6 cellular contexts compared by ENCODE assay signal in the genomic region with DNA sequence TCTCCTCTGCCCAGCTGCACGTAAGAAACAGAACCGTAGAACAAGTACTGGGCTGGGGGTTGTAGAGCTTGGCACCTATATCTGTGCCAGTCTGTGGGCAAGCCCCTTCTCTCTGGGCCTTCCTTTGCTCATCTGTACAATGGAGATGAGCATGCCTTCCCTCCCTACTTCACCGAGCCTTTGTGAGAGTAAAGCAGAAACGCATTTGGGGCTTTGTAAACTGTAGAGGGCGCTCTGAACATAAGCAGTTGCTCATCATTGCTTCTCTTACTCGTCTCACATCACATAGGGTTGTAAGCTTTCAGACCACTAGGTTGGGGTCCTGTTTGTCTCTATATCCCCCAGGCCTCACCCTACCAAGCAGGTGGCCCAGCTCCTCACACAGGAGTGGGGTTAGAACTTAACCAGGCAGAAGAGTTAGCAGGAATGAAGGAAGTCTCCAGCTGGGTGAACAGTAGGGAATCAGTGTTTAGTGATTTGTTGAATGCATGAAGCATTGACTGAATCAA. TPM values are rescaled to one million over a fixed set of nuclear protein-coding genes. Genes with fewer than 3 reads are reported as not detected.
A peak's percentile ranks its signal among the peaks of the same experiment; 100 is the strongest.
DNase-seq lines count a peak whose midpoint lies in the region; ATAC-seq and TF ChIP-seq lines count a peak whose summit lies in the region.

No MANE protein-coding gene starts in this region.

- H3K27ac ChIP-seq in MM.1S (ENCODE audit: low read length) (no peak overlapping the region), liver (ENCODE audit: low read depth in 1 of 2, low read length in 2 of 2) (no peak overlapping the region)

- H2AFZ ChIP-seq in MM.1S (ENCODE audit: low read length) = no peak overlapping the region

- H3K4me1 Mint-ChIP-seq in activated T-helper 1 cell treated with anti-CD3 and anti-CD28 coated beads, Interleukin-12 subunit alpha, Interleukin-12 subunit beta, Interleukin-2, Interleukin-4 antibody, amounts not matched to agents 30 ng/mL and 10 ng/mL and 1 ng/mL, durations not matched to agents 14 hours and 24 hours and 36 hours (ENCODE audit: low read depth) = peaks cover 15% of the 10 kb centered on the region

- H4K20me1 ChIP-seq in MM.1S (ENCODE audit: insufficient read depth, low read length) = no peaks in the 10 kb centered on the region

- 0 out of 2 replicates have a peak, but pooled peaks cover 6% of the 10 kb centered on the region for H3K4me1 ChIP-seq in MM.1S (ENCODE audit: low read length)
- peaks cover 6 to 24% (median 15%) of the 10 kb centered on the region in 4 donors for H3K4me1 ChIP-seq in liver (ENCODE audit: control insufficient read depth in 4 of 4, insufficient read depth in 4 of 4, low read length in 3 of 4)

- H3K9me3 Mint-ChIP-seq in activated T-helper 1 cell treated with anti-CD3 and anti-CD28 coated beads, Interleukin-12 subunit alpha, Interleukin-12 subunit beta, Interleukin-2, Interleukin-4 antibody, amounts not matched to agents 30 ng/mL and 10 ng/mL and 1 ng/mL, durations not matched to agents 14 hours and 24 hours and 36 hours = no peaks in the 10 kb centered on the region

- TF ChIP-seq CTCF in MM.1S (IDR thresholded peaks at IDR 0.05; ENCODE audit: low read length) = peak; percentile 82
- peak; percentile 32 for TF ChIP-seq CTCF in liver (IDR thresholded peaks at IDR 0.05; ENCODE audit: low read depth, low read length, missing input control)

- H3K9me3 ChIP-seq in MM.1S (replicated peaks; ENCODE audit: insufficient read depth, low read length) = no peaks in the 10 kb centered on the region
- no peaks in the 10 kb centered on the region for H3K9me3 ChIP-seq in liver (ENCODE audit: control insufficient read depth in 4 of 4, low read length in 3 of 4)

- H3K27me3 ChIP-seq in MM.1S (replicated peaks; ENCODE audit: insufficient read depth, low read length) (peaks cover 27% of the 10 kb centered on the region), liver (ENCODE audit: control insufficient read depth in 4 of 4, insufficient read depth in 4 of 4, low read length in 3 of 4) (no peaks in the 10 kb centered on the region)

- H3K27ac Mint-ChIP-seq in activated T-helper 1 cell treated with anti-CD3 and anti-CD28 coated beads, Interleukin-12 subunit alpha, Interleukin-12 subunit beta, Interleukin-2, Interleukin-4 antibody, amounts not matched to agents 30 ng/mL and 10 ng/mL and 1 ng/mL, durations not matched to agents 14 hours and 24 hours and 36 hours = no peak overlapping the region

- H3K27me3 Mint-ChIP-seq in activated T-helper 1 cell treated with anti-CD3 and anti-CD28 coated beads, Interleukin-12 subunit alpha, Interleukin-12 subunit beta, Interleukin-2, Interleukin-4 antibody, amounts not matched to agents 30 ng/mL and 10 ng/mL and 1 ng/mL, durations not matched to agents 14 hours and 24 hours and 36 hours (ENCODE audit: insufficient read depth) = peaks cover 40% of the 10 kb centered on the region

- H3K9ac ChIP-seq in MM.1S (ENCODE audit: low read length) (no peak overlapping the region), liver (ENCODE audit: low read depth in 1 of 2, low read length in 2 of 2) (no peak overlapping the region)

- no peaks in the 10 kb centered on the region for H3K79me2 ChIP-seq in MM.1S (ENCODE audit: low read length)

- no peaks in the 10 kb centered on the region for H3K36me3 Mint-ChIP-seq in activated T-helper 1 cell treated with anti-CD3 and anti-CD28 coated beads, Interleukin-12 subunit alpha, Interleukin-12 subunit beta, Interleukin-2, Interleukin-4 antibody, amounts not matched to agents 30 ng/mL and 10 ng/mL and 1 ng/mL, durations not matched to agents 14 hours and 24 hours and 36 hours (ENCODE audit: low read depth)

- 25% methylated on average over 6 of the region's 6 CpGs for WGBS in liver

- no peak overlapping the region for H3K4me2 ChIP-seq in MM.1S (ENCODE audit: low read depth, low read length)

- H3K4me3 Mint-ChIP-seq in activated T-helper 1 cell treated with anti-CD3 and anti-CD28 coated beads, Interleukin-12 subunit alpha, Interleukin-12 subunit beta, Interleukin-2, Interleukin-4 antibody, amounts not matched to agents 30 ng/mL and 10 ng/mL and 1 ng/mL, durations not matched to agents 14 hours and 24 hours and 36 hours = no peak overlapping the region

- H3K4me3 ChIP-seq in MM.1S (ENCODE audit: low read length) = no peak overlapping the region
- H3K4me3 ChIP-seq in liver (ENCODE audit: low read depth in 1 of 3, low read length in 3 of 3) = no peak overlapping the region

- DNase-seq in DMS53 treated with DMSO at 0.1 percent for 48 hours (lab: John Stamatoyannopoulos, UW; ENCODE audit: unreplicated experiment) (peak; percentile 55), MM.1S (peak; percentile 65)
- DNase-seq in activated CD4-positive, alpha-beta T cell treated with anti-CD3 and anti-CD28 coated beads, Interleukin-2, amount 50 U/mL, for 1 hour = peak; percentile 24
- no peak for DNase-seq in activated T-helper 1 cell treated with anti-CD3 and anti-CD28 coated beads, Interleukin-12 subunit alpha, Interleukin-12 subunit beta, Interleukin-2, Interleukin-4 antibody, amounts not matched to agents 30 ng/mL and 10 ng/mL and 1 ng/mL, durations not matched to agents 14 hours and 24 hours and 36 hours (ENCODE audit: low spot score)

- no peaks in the 10 kb centered on the region; the same call in 1 of the 2 replicates for H3F3A ChIP-seq in MM.1S (ENCODE audit: insufficient read depth, low read length)

- intact Hi-C loops in activated T-helper 1 cell treated with anti-CD3 and anti-CD28 coated beads, Interleukin-12 subunit alpha, Interleukin-12 subunit beta, Interleukin-2, Interleukin-4 antibody, amounts not matched to agents 30 ng/mL and 10 ng/mL and 1 ng/mL, durations not matched to agents 14 hours and 24 hours and 36 hours (cut with micrococcal nuclease) = loop anchor here (1.0 kb wide), 1 partner anchor 83 kb away; no protein-coding TSS in a partner anchor

- peak in 1 of 2 donors; percentile 74 for TF ChIP-seq RAD21 in liver (IDR thresholded peaks at IDR 0.05)

- H3K36me3 ChIP-seq in MM.1S (replicated peaks; ENCODE audit: insufficient read depth, low read length) (no peaks in the 10 kb centered on the region), liver (ENCODE audit: control insufficient read depth in 4 of 4, insufficient read depth in 3 of 4, low read depth in 1 of 4, low read length in 3 of 4) (peaks cover 0 to 5% (median 2%) of the 10 kb centered on the region in 4 donors)

- H3K9me2 ChIP-seq in MM.1S (replicated peaks; ENCODE audit: insufficient read depth, low read length) = no peaks in the 10 kb centered on the region

- no peak for ATAC-seq in HG03095 (IDR thresholded peaks at IDR 0.05; ENCODE audit: unreplicated experiment)

TF ChIP-seq in liver, 16 proteins besides CTCF, POLR2A, EP300 and RAD21 (continues in another document):
- no peak for TF ChIP-seq GABPA (IDR thresholded peaks at IDR 0.05 in 1 of 2, conservative IDR thresholded peaks at IDR 0.05 in 1 of 2)
- TF ChIP-seq, protein P1, sequence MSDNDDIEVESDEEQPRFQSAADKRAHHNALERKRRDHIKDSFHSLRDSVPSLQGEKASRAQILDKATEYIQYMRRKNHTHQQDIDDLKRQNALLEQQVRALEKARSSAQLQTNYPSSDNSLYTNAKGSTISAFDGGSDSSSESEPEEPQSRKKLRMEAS (IDR thresholded peaks at IDR 0.05) = no peak
- TF ChIP-seq NR2F2 (IDR thresholded peaks at IDR 0.05) = no peak
- TF ChIP-seq JUND (IDR thresholded peaks at IDR 0.05) = no peak
- no peak for TF ChIP-seq SP1 (IDR thresholded peaks at IDR 0.05)
- TF ChIP-seq FOXA2 (IDR thresholded peaks at IDR 0.05) = no peak
- no peak for TF ChIP-seq RXRA (IDR thresholded peaks at IDR 0.05)
- TF ChIP-seq, protein P2, sequence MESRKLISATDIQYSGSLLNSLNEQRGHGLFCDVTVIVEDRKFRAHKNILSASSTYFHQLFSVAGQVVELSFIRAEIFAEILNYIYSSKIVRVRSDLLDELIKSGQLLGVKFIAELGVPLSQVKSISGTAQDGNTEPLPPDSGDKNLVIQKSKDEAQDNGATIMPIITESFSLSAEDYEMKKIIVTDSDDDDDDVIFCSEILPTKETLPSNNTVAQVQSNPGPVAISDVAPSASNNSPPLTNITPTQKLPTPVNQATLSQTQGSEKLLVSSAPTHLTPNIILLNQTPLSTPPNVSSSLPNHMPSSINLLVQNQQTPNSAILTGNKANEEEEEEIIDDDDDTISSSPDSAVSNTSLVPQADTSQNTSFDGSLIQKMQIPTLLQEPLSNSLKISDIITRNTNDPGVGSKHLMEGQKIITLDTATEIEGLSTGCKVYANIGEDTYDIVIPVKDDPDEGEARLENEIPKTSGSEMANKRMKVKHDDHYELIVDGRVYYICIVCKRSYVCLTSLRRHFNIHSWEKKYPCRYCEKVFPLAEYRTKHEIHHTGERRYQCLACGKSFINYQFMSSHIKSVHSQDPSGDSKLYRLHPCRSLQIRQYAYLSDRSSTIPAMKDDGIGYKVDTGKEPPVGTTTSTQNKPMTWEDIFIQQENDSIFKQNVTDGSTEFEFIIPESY (IDR thresholded peaks at IDR 0.05) = no peak
- no peak for TF ChIP-seq EGR1 (IDR thresholded peaks at IDR 0.05; ENCODE audit: low read depth in 2 of 2)

RNA-seq across cellular contexts. Expression of a gene that starts 15.1 kb away (rescaled TPM):
- total RNA-seq in liver = under 1 TPM; 0.50 to 0.84 TPM
- polyA plus RNA-seq in liver = under 1 TPM in 1 of 2 donors, not detected in 1; 0.67 TPM
- total RNA-seq in activated T-helper 1 cell treated with anti-CD3 and anti-CD28 coated beads, Interleukin-12 subunit alpha, Interleukin-12 subunit beta, Interleukin-2, Interleukin-4 antibody, amounts not matched to agents 30 ng/mL and 10 ng/mL and 1 ng/mL, durations not matched to agents 14 hours and 24 hours and 36 hours = 1.6 and 3.6 TPM in 2 replicates

RNA-seq across cellular contexts. Expression of a gene that starts 19.8 kb away (rescaled TPM):
- total RNA-seq in liver = 10 to 100 TPM in 1 of 2 donors, 1 to 10 TPM in 1; 8.6 to 24.5 TPM
- 10 to 100 TPM; 32.4 to 36.6 TPM for polyA plus RNA-seq in liver
- 13.7 and 16.9 TPM in 2 replicates for total RNA-seq in activated T-helper 1 cell treated with anti-CD3 and anti-CD28 coated beads, Interleukin-12 subunit alpha, Interleukin-12 subunit beta, Interleukin-2, Interleukin-4 antibody, amounts not matched to agents 30 ng/mL and 10 ng/mL and 1 ng/mL, durations not matched to agents 14 hours and 24 hours and 36 hours

RNA-seq across cellular contexts. Expression of a gene that starts 35.6 kb away (rescaled TPM):
- total RNA-seq in liver = 10 to 100 TPM in 1 of 2 donors, 1 to 10 TPM in 1; 7.4 to 26.1 TPM
- polyA plus RNA-seq in liver = 1 to 10 TPM in 1 of 2 donors, under 1 TPM in 1; 0.90 to 6.7 TPM
- 97.1 and 101 TPM in 2 replicates for total RNA-seq in activated T-helper 1 cell treated with anti-CD3 and anti-CD28 coated beads, Interleukin-12 subunit alpha, Interleukin-12 subunit beta, Interleukin-2, Interleukin-4 antibody, amounts not matched to agents 30 ng/mL and 10 ng/mL and 1 ng/mL, durations not matched to agents 14 hours and 24 hours and 36 hours

RNA-seq across cellular contexts. Expression of a gene that starts 50.9 kb away (rescaled TPM):
- total RNA-seq in liver = 1 to 10 TPM in 1 of 2 donors, not detected in 1; 1.3 TPM
- 1 to 10 TPM in 1 of 2 donors, under 1 TPM in 1; 0.31 to 1.2 TPM for polyA plus RNA-seq in liver
- total RNA-seq in activated T-helper 1 cell treated with anti-CD3 and anti-CD28 coated beads, Interleukin-12 subunit alpha, Interleukin-12 subunit beta, Interleukin-2, Interleukin-4 antibody, amounts not matched to agents 30 ng/mL and 10 ng/mL and 1 ng/mL, durations not matched to agents 14 hours and 24 hours and 36 hours = 0.32 and 0.49 TPM in 2 replicates

RNA-seq across cellular contexts. Expression of a gene that starts 59.0 kb away (rescaled TPM):
- 1 to 10 TPM in 1 of 2 donors, under 1 TPM in 1; 0.79 to 4.4 TPM for total RNA-seq in liver
- 1 to 10 TPM; 1.1 to 1.8 TPM for polyA plus RNA-seq in liver
- total RNA-seq in activated T-helper 1 cell treated with anti-CD3 and anti-CD28 coated beads, Interleukin-12 subunit alpha, Interleukin-12 subunit beta, Interleukin-2, Interleukin-4 antibody, amounts not matched to agents 30 ng/mL and 10 ng/mL and 1 ng/mL, durations not matched to agents 14 hours and 24 hours and 36 hours = 18.0 and 20.6 TPM in 2 replicates
